8 cellular contexts compared by ENCODE assay signal in the genomic region with DNA sequence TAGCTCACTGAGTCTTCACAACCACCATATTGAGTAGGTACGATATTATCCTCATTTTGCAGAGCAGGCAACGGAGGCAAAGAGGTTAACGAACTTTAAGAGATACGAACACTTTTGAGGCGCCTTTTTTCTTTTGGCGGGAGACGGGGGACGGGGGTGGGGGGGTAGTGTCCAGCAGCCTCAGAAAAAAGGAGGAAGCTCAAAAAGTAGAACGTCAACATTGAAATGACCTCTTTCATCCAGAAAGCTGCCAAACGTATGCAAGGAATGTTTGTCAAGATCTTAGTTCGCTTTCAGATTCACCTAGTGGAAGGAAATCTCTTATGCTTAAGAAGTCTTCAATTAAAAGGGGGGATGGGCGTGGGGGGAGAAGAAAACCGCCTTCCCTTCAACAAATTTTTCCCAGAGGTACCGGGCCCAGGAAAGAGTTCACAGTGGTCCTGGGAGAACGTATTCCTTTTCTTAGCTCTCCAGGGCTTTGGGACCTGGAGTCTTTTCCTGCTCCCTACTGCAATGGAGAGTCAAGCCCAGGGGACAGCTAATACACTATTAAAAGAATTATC. TPM values are rescaled to one million over a fixed set of nuclear protein-coding genes. Genes with fewer than 3 reads are reported as not detected.
DNase-seq lines count a peak whose midpoint lies in the region; TF ChIP-seq lines count a peak whose summit lies in the region.
"Had no signal": no experiment of that assay in that cellular context is flagged by ENCODE, and none has a peak within 500 bp of the region (broad histone marks: within the 10 kb centered on the region; RNA-seq: fewer than 3 reads in every experiment).

No MANE protein-coding gene starts in this region.

- H3K36me3 ChIP-seq in H7 (replicated peaks; ENCODE audit: control insufficient read depth, insufficient read depth, low read length) = no peaks in the 10 kb centered on the region
- no peaks in the 10 kb centered on the region for H3K36me3 ChIP-seq in skeletal muscle satellite cell (ENCODE audit: insufficient read depth, low read length)

- H3K4me3 Mint-ChIP-seq in glutamatergic neuron (ENCODE audit: unreplicated experiment) = peak overlapping the region; percentile 88

- peaks cover 21% of the 10 kb centered on the region for H3K4me1 Mint-ChIP-seq in glutamatergic neuron (ENCODE audit: low read depth, unreplicated experiment)

- DNase-seq in H7 = no peak
- DNase-seq in glutamatergic neuron = no peak
- no peak for DNase-seq in AML-193 (lab: John Stamatoyannopoulos, UW)
- DNase-seq in NCI-H1436 (lab: John Stamatoyannopoulos, UW) = no peak
- DNase-seq in dermis blood vessel endothelial cell = no peak
- DNase-seq: effector CD4-positive, alpha-beta T cell had no signal

- H3K9me3 ChIP-seq in skeletal muscle satellite cell (replicated peaks; ENCODE audit: low read length) = no peaks in the 10 kb centered on the region

- H3K4me3 ChIP-seq in H7 (ENCODE audit: insufficient read depth, low read depth, low read length) (peak overlapping the region; percentile 66), skeletal muscle satellite cell (ENCODE audit: low read length) (no peak overlapping the region)

- TF ChIP-seq CTCF in VCaP (conservative IDR thresholded peaks at IDR 0.05) (no peak), glutamatergic neuron (IDR thresholded peaks at IDR 0.05; ENCODE audit: partially characterized antibody, unreplicated experiment) (no peak)

- peaks cover 18% of the 10 kb centered on the region for H3K27me3 Mint-ChIP-seq in glutamatergic neuron (ENCODE audit: unreplicated experiment)

- H3K27me3 ChIP-seq in H7 (ENCODE audit: control insufficient read depth, insufficient read depth, low read length) (peaks cover 20% of the 10 kb centered on the region), skeletal muscle satellite cell (ENCODE audit: control insufficient read depth, insufficient read depth, low read length) (peaks cover 13% of the 10 kb centered on the region)

- H3K9ac ChIP-seq in skeletal muscle satellite cell (ENCODE audit: low read depth, low read length) = peak overlapping the region; percentile 83

- H3K27ac ChIP-seq in VCaP = peak overlapping the region; percentile 75

- peaks cover 25% of the 10 kb centered on the region for H3K4me1 ChIP-seq in skeletal muscle satellite cell (ENCODE audit: control insufficient read depth, insufficient read depth, low read length)

- peak overlapping the region; percentile 39 for H3K27ac Mint-ChIP-seq in glutamatergic neuron (ENCODE audit: unreplicated experiment)

- H3K9me3 Mint-ChIP-seq in glutamatergic neuron (ENCODE audit: unreplicated experiment) = peaks cover 18% of the 10 kb centered on the region

- no peaks in the 10 kb centered on the region for H3K36me3 Mint-ChIP-seq in glutamatergic neuron (ENCODE audit: unreplicated experiment)

- peak overlapping the region; percentile 100 for H3K4me2 ChIP-seq in skeletal muscle satellite cell (ENCODE audit: low read length)

RNA-seq across cellular contexts. Expression of a gene that starts 1.1 kb away (rescaled TPM):
- total RNA-seq in H7 (2014; rRNA removed; shearing (Covaris generic)) = 3.4 and 7.4 TPM in 2 replicates
- total RNA-seq in glutamatergic neuron (ENCODE audit: unreplicated experiment) = 7.7 TPM
- total RNA-seq in skeletal muscle satellite cell (2012; rRNA removed) = 0.22 TPM in 1 of 2 replicates, not detected in the other
- total RNA-seq in dermis blood vessel endothelial cell = 0.51 TPM in 1 of 2 replicates, not detected in the other

RNA-seq across cellular contexts. Expression of a gene that starts 1.5 kb away (rescaled TPM):
- 126 and 167 TPM in 2 replicates for total RNA-seq in H7 (2014; rRNA removed; shearing (Covaris generic))
- 338 TPM for total RNA-seq in glutamatergic neuron (ENCODE audit: unreplicated experiment)
- total RNA-seq in skeletal muscle satellite cell (2012; rRNA removed) = 47.8 and 58.1 TPM in 2 replicates
- total RNA-seq in dermis blood vessel endothelial cell = 76.3 and 89.0 TPM in 2 replicates
